8 cellular contexts compared by ENCODE assay signal in genomic region chr5:72452515-72453259, GRCh38. TPM values are rescaled to one million over a fixed set of nuclear protein-coding genes. Genes with fewer than 3 reads are reported as not detected.
A peak's percentile ranks its signal among the peaks of the same experiment; 100 is the strongest.
DNase-seq lines count a peak whose midpoint lies in the region; ATAC-seq, FAIRE-seq and TF ChIP-seq lines count a peak whose summit lies in the region.

No MANE protein-coding gene starts in this region.

- DNase-seq in H54 (ENCODE audit: insufficient read length, low spot score) (peak; percentile 80), ascending aorta (ENCODE audit: low spot score in 2 of 2) (peak; percentile 49 to 93), hepatic stellate cell (ENCODE audit: low spot score) (peak; percentile 83), WTC11 (ENCODE audit: low spot score) (no peak), NCI-H524 treated with DMSO at 0.1 percent for 48 hours (lab: John Stamatoyannopoulos, UW) (no peak)
- DNase-seq in stimulated activated naive B cell treated with anti-CD40 and anti-IgM and Interleukin-4, amounts not matched to agents 10 μg/mL and 1 μg/mL and 100 μg/mL, for 72 hours, result no peak
- no peak for DNase-seq in effector memory CD4-positive, alpha-beta T cell

- H3K27me3 Mint-ChIP-seq in stimulated activated naive B cell treated with anti-CD40 and anti-IgM and Interleukin-4, amounts not matched to agents 10 μg/mL and 1 μg/mL and 100 μg/mL, for 72 hours, result no peaks in the 10 kb centered on the region
- H3K27me3 Mint-ChIP-seq in WTC11 (ENCODE audit: low read depth), result peaks cover 3% of the 10 kb centered on the region; the same call in 1 of the 2 replicates

- no peaks in the 10 kb centered on the region for H3K36me3 ChIP-seq in ascending aorta
- H3K36me3 ChIP-seq in effector memory CD4-positive, alpha-beta T cell (ENCODE audit: control insufficient read depth, insufficient read depth, low read length), result no peaks in the 10 kb centered on the region

- H3K4me3 ChIP-seq in ascending aorta, result no peak overlapping the region
- H3K4me3 ChIP-seq in effector memory CD4-positive, alpha-beta T cell (ENCODE audit: insufficient read depth, low read depth, low read length, poor library complexity, severe bottlenecking), result no peak overlapping the region

- peak; percentile 19 to 31 for ATAC-seq in stimulated activated naive B cell treated with anti-CD40 and anti-IgM and Interleukin-4, amounts not matched to agents 10 μg/mL and 1 μg/mL and 100 μg/mL, for 72 hours (replicated peaks)
- ATAC-seq in WTC11 (no peak), GM18858 (IDR thresholded peaks at IDR 0.05; ENCODE audit: unreplicated experiment) (no peak)

- TF ChIP-seq POLR2A in H54 (IDR thresholded peaks at IDR 0.05; ENCODE audit: low read depth, low read length), result no peak

- POLR2A ChIA-PET in WTC11 (lab: Charles Lee), result no interaction called here

- H3K27ac Mint-ChIP-seq in stimulated activated naive B cell treated with anti-CD40 and anti-IgM and Interleukin-4, amounts not matched to agents 10 μg/mL and 1 μg/mL and 100 μg/mL, for 72 hours, result peak overlapping the region; percentile 92
- no peak overlapping the region for H3K27ac Mint-ChIP-seq in WTC11

- TF ChIP-seq CTCF in ascending aorta (IDR thresholded peaks at IDR 0.05) (no peak), WTC11 (IDR thresholded peaks at IDR 0.05) (no peak)

- CTCF ChIA-PET in WTC11 (lab: Charles Lee), result interaction anchor here (2.4 kb wide), 1 partner anchor 10 kb away, joined by 13 read pairs; no protein-coding TSS in a partner anchor

- peaks cover 0 to 2% of the 10 kb centered on the region in 2 donors for H3K9me3 Mint-ChIP-seq in stimulated activated naive B cell treated with anti-CD40 and anti-IgM and Interleukin-4, amounts not matched to agents 10 μg/mL and 1 μg/mL and 100 μg/mL, for 72 hours
- H3K9me3 Mint-ChIP-seq in WTC11, result 0 out of 2 replicates have a peak, but pooled peaks cover 3% of the 10 kb centered on the region

- H3K9me3 ChIP-seq in ascending aorta, result no peaks in the 10 kb centered on the region
- H3K9me3 ChIP-seq in effector memory CD4-positive, alpha-beta T cell (ENCODE audit: control insufficient read depth, low read length), result no peaks in the 10 kb centered on the region

- intact Hi-C loops in ascending aorta (cut with DNase I), result loop anchor here (1.0 to 2.0 kb wide), 4 partner anchors 17 to 84 kb away; no protein-coding TSS in a partner anchor

- no peak for FAIRE-seq in H54 (lab: Jason Lieb, UNC)

- H3K4me3 Mint-ChIP-seq in stimulated activated naive B cell treated with anti-CD40 and anti-IgM and Interleukin-4, amounts not matched to agents 10 μg/mL and 1 μg/mL and 100 μg/mL, for 72 hours, result peak overlapping the region; percentile 66 to 75
- no peak overlapping the region for H3K4me3 Mint-ChIP-seq in WTC11

- peak overlapping the region; percentile 96 to 98 for H3K27ac ChIP-seq in ascending aorta
- H3K27ac ChIP-seq in effector memory CD4-positive, alpha-beta T cell (ENCODE audit: insufficient read depth, low read length, poor library complexity, severe bottlenecking), result no peak overlapping the region

- no peaks in the 10 kb centered on the region for H3K27me3 ChIP-seq in ascending aorta
- no peaks in the 10 kb centered on the region for H3K27me3 ChIP-seq in effector memory CD4-positive, alpha-beta T cell (replicated peaks; ENCODE audit: control insufficient read depth, insufficient read depth, low read length, poor library complexity, severe bottlenecking)

- H3K4me1 ChIP-seq in ascending aorta, result peaks cover 13 to 30% of the 10 kb centered on the region in 2 donors
- no peaks in the 10 kb centered on the region for H3K4me1 ChIP-seq in effector memory CD4-positive, alpha-beta T cell (ENCODE audit: control insufficient read depth, insufficient read depth, low read length, poor library complexity, severe bottlenecking)

- peaks cover 27 to 44% of the 10 kb centered on the region in 2 donors for H3K4me1 Mint-ChIP-seq in stimulated activated naive B cell treated with anti-CD40 and anti-IgM and Interleukin-4, amounts not matched to agents 10 μg/mL and 1 μg/mL and 100 μg/mL, for 72 hours
- peaks cover 10% of the 10 kb centered on the region for H3K4me1 Mint-ChIP-seq in WTC11

- peaks cover 0 to 4% of the 10 kb centered on the region in 2 donors for H3K36me3 Mint-ChIP-seq in stimulated activated naive B cell treated with anti-CD40 and anti-IgM and Interleukin-4, amounts not matched to agents 10 μg/mL and 1 μg/mL and 100 μg/mL, for 72 hours
- H3K36me3 Mint-ChIP-seq in WTC11, result no peaks in the 10 kb centered on the region

TF ChIP-seq in WTC11, 78 proteins besides CTCF, POLR2A, EP300 and RAD21:
- TF ChIP-seq MYBL2 (CRISPR knock-in tag; IDR thresholded peaks at IDR 0.05) (no peak), PRRX2 (CRISPR knock-in tag; IDR thresholded peaks at IDR 0.05) (no peak), ZNF423 (CRISPR knock-in tag; IDR thresholded peaks at IDR 0.05) (no peak), ZNF396 (CRISPR knock-in tag; IDR thresholded peaks at IDR 0.05; ENCODE audit: borderline replicate concordance) (no peak), JUN (CRISPR knock-in tag; IDR thresholded peaks at IDR 0.05) (no peak), ZMAT4 (CRISPR knock-in tag; IDR thresholded peaks at IDR 0.05) (no peak), MLX (CRISPR knock-in tag; IDR thresholded peaks at IDR 0.05) (no peak), ZNF425 (CRISPR knock-in tag; conservative IDR thresholded peaks at IDR 0.05) (no peak), SMAD4 (CRISPR knock-in tag; IDR thresholded peaks at IDR 0.05) (no peak), ZBTB43 (CRISPR knock-in tag; IDR thresholded peaks at IDR 0.05) (no peak), E2F1 (CRISPR knock-in tag; IDR thresholded peaks at IDR 0.05) (no peak), ZNF121 (CRISPR knock-in tag; IDR thresholded peaks at IDR 0.05) (no peak), GABPB1 (CRISPR knock-in tag; IDR thresholded peaks at IDR 0.05) (no peak), ZNF671 (CRISPR knock-in tag; IDR thresholded peaks at IDR 0.05) (no peak)

RNA-seq across cellular contexts. Expression of gene ZNF366, which starts 54.5 kb away (rescaled TPM):
- total RNA-seq in ascending aorta (7.9 TPM), WTC11 (2021) (not detected in 3 replicates)

Comparison
In these comparisons a context has a peak if more than half of its experiments do, and no peak if none do; other contexts are left out.
1. DNase-seq: peak in H54 (single experiment), ascending aorta (2 of 2) and hepatic stellate cell (single experiment); none in stimulated activated naive B cell treated with anti-CD40 and anti-IgM and Interleukin-4, amounts not matched to agents 10 μg/mL and 1 μg/mL and 100 μg/mL, for 72 hours (single experiment), WTC11 (single experiment), effector memory CD4-positive, alpha-beta T cell (0 of 3) and NCI-H524 treated with DMSO at 0.1 percent for 48 hours (single experiment).
2. ATAC-seq: peak in stimulated activated naive B cell treated with anti-CD40 and anti-IgM and Interleukin-4, amounts not matched to agents 10 μg/mL and 1 μg/mL and 100 μg/mL, for 72 hours (2 of 2); none in WTC11 (single experiment) and GM18858 (single experiment).